11 cellular contexts compared by ENCODE assay signal in genomic region chr4:6546091-6546490, GRCh38.
"Had no signal": no experiment of that assay in that cellular context is flagged by ENCODE, and none has a peak within 500 bp of the region (broad histone marks: within the 10 kb centered on the region; RNA-seq: fewer than 3 reads in every experiment).

No MANE protein-coding gene starts in this region.

- H3K4me3 ChIP-seq: body of pancreas, breast epithelium, cardiac muscle cell had no signal

- H3K36me3 ChIP-seq: brain microvascular endothelial cell, breast epithelium, cardiac muscle cell, WERI-Rb-1 had no signal

- FAIRE-seq: astrocyte had no signal

- DNase-seq: activated CD4-positive, alpha-beta T cell treated with anti-CD3 and anti-CD28 coated beads for 1 hour; activated gamma-delta T cell; aorta; T1000 had no signal

- H3K27ac ChIP-seq: body of pancreas, brain microvascular endothelial cell, breast epithelium, cardiac muscle cell, WERI-Rb-1 had no signal

- H3K4me1 ChIP-seq: body of pancreas, breast epithelium had no signal

- ATAC-seq: activated naive CD8-positive, alpha-beta T cell treated with anti-CD3 and anti-CD28 coated beads, Interleukin-2, amount 50 U/mL, for 24 hours had no signal

- H3K27me3 ChIP-seq: body of pancreas, brain microvascular endothelial cell had no signal
